ENCODE assay signal across 1 cellular context in the genomic region with DNA sequence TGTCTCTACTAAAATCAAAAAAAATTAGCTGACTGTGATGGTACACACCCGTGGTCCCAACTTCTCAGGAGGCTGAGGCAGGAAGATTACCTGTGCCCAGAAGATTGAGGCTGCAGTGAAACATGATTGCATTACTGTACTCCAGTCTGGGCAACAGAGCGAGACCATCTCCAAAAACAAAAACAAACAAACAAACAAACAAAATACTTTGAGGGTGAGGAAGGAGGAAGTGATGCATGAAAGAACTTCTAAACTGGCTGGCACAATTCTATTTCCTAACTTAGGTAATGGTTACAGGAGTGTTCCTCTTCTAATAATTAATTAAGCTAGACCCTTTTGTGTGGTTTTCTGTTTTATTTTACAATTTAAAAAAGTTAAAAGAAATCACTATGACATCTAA.
TF ChIP-seq lines count a peak whose summit lies in the region.

No MANE protein-coding gene starts in this region.

TF ChIP-seq in WTC11, 78 proteins besides CTCF, POLR2A, EP300 and RAD21:
- TF ChIP-seq ZNF423 (CRISPR knock-in tag; IDR thresholded peaks at IDR 0.05) (no peak), PRRX2 (CRISPR knock-in tag; IDR thresholded peaks at IDR 0.05) (no peak), HMGXB4 (CRISPR knock-in tag; IDR thresholded peaks at IDR 0.05) (no peak), RELA (CRISPR knock-in tag; IDR thresholded peaks at IDR 0.05; ENCODE audit: borderline replicate concordance) (no peak), CREM (CRISPR knock-in tag; IDR thresholded peaks at IDR 0.05) (no peak)
- TF ChIP-seq, protein P1, sequence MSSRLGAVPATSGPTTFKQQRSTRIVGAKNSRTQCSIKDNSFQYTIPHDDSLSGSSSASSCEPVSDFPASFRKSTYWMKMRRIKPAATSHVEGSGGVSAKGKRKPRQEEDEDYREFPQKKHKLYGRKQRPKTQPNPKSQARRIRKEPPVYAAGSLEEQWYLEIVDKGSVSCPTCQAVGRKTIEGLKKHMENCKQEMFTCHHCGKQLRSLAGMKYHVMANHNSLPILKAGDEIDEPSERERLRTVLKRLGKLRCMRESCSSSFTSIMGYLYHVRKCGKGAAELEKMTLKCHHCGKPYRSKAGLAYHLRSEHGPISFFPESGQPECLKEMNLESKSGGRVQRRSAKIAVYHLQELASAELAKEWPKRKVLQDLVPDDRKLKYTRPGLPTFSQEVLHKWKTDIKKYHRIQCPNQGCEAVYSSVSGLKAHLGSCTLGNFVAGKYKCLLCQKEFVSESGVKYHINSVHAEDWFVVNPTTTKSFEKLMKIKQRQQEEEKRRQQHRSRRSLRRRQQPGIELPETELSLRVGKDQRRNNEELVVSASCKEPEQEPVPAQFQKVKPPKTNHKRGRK (CRISPR knock-in tag; IDR thresholded peaks at IDR 0.05; ENCODE audit: borderline replicate concordance): no peak
